Comparison of ENCODE assay signal across 24 cellular contexts in the genomic region with DNA sequence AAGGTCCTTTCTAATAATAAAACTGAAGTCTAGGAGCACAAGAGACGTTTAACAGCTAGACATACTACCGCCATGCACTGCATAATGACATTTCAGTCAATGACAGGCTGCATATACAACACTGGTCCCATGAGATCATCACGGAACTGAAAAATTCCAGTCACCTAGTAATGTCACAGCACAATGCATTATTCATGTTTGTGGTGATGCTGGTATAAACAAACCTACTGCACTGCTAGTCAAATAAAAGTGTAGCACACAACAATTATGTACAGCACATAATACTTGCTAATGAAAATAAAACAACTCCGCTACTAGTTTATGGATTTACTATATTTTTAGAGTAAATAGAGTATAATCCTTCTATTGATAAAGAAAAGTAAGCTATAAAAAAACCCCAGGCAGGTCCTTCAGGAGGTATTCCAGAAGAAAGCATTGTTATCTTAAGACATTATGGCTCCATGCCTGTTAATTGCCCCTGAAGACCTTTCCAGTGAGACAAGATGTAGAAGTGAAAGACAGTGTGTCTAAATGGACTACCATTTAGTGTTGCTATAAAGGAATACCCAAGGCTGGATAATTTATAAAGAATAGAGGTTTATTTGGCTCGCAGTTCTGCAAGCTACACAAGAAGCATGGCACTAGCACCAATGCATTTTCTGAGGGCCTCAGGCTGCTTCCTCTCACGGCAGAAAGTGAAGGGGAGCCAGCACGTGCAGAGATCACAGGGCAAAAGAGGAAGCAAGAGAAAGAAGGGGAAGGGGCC. TPM values are rescaled to one million over a fixed set of nuclear protein-coding genes. Genes with fewer than 3 reads are reported as not detected.
DNase-seq lines count a peak whose midpoint lies in the region; ATAC-seq, FAIRE-seq and TF ChIP-seq lines count a peak whose summit lies in the region.
"Had no signal": no experiment of that assay in that cellular context is flagged by ENCODE, and none has a peak within 500 bp of the region (broad histone marks: within the 10 kb centered on the region; RNA-seq: fewer than 3 reads in every experiment).

No MANE protein-coding gene starts in this region.

- H3K4me2 ChIP-seq in BLaER1 (peak overlapping the region; percentile 47; the same call in 1 of the 2 replicates), K562 (ENCODE audit: insufficient read depth, low read length) (no peak overlapping the region), PC-3 (ENCODE audit: low read length) (no peak overlapping the region)
- H3K4me2 ChIP-seq: SK-N-SH had no signal

- ATAC-seq in K562, result no peak
- no peak for ATAC-seq in PC-3
- no peak for ATAC-seq in GM21737 (IDR thresholded peaks at IDR 0.05; ENCODE audit: unreplicated experiment)

- H3K9me3 ChIP-seq in BLaER1, result peaks cover 49% of the 10 kb centered on the region
- no peaks in the 10 kb centered on the region for H3K9me3 ChIP-seq in HEK293 (ENCODE audit: control insufficient read depth, insufficient read depth, low read depth, low read length)
- peaks cover 15% of the 10 kb centered on the region for H3K9me3 ChIP-seq in K562 (replicated peaks; ENCODE audit: control insufficient read depth, insufficient read depth, low read depth, low read length)
- H3K9me3 ChIP-seq in PC-3 (ENCODE audit: low read length), result peaks cover 17% of the 10 kb centered on the region
- H3K9me3 ChIP-seq: BE2C had no signal

- TF ChIP-seq EP300 in K562 (IDR thresholded peaks at IDR 0.05; ENCODE audit: low read length), result no peak

- H3K36me3 ChIP-seq in BLaER1 (peaks cover 39% of the 10 kb centered on the region), HEK293 (ENCODE audit: control insufficient read depth in 2 of 2, insufficient read depth in 1 of 2, low read length in 2 of 2) (peaks cover 0 to 5% of the 10 kb centered on the region in 2 experiments; a peak in 1 of 3 replicates), K562 (ENCODE audit: control insufficient read depth, insufficient read depth, low read length) (peaks cover 10% of the 10 kb centered on the region; the same call in 1 of the 3 replicates), PC-3 (ENCODE audit: low read depth, low read length) (peaks cover 24% of the 10 kb centered on the region)
- H3K36me3 ChIP-seq: BE2C, Peyer's patch had no signal

- H4K20me1 ChIP-seq in BLaER1, result no peaks in the 10 kb centered on the region
- no peaks in the 10 kb centered on the region for H4K20me1 ChIP-seq in K562 (replicated peaks; ENCODE audit: control insufficient read depth, insufficient read depth, low read length)
- H4K20me1 ChIP-seq in PC-3 (ENCODE audit: low read length), result no peaks in the 10 kb centered on the region

- in situ Hi-C loops in K562 (cut with MboI), result no loop called here

- H3F3A ChIP-seq in PC-3 (ENCODE audit: low read length, unreplicated experiment), result no peaks in the 10 kb centered on the region

- no peaks in the 10 kb centered on the region for H3K9me1 ChIP-seq in K562 (ENCODE audit: control insufficient read depth, insufficient read depth, low read length)

- no peak for TF ChIP-seq RAD21 in K562 (CRISPR knock-in tag; conservative IDR thresholded peaks at IDR 0.05 in 1 of 2, IDR thresholded peaks at IDR 0.05 in 1 of 2)

- POLR2A ChIA-PET in HEK293 (lab: Yijun Ruan, JAX), result interaction anchor here (0.8 kb wide), 1 partner anchor 9 kb away, joined by 3 read pairs; no protein-coding TSS in a partner anchor
- POLR2A ChIA-PET in K562 (lab: Yijun Ruan, JAX), result no interaction called here
- POLR2A ChIA-PET in PC-3 (lab: Charles Lee; ENCODE audit: unreplicated experiment), result no interaction called here

- BruUV-seq in K562 (replicated peaks; lab: Mats Ljungman, UMichigan) (no TSS peak), PC-3 (replicated peaks; lab: Mats Ljungman, UMichigan) (no TSS peak)

- WGBS in K562 (ENCODE audit: insufficient coverage, low coverage, missing lambda C conversion rate), result 79% methylated on average over 7 of the region's 7 CpGs

- TF ChIP-seq CTCF in HEK293 (tag by site-specific recombination; IDR thresholded peaks at IDR 0.05) (no peak), NB4 (IDR thresholded peaks at IDR 0.05; ENCODE audit: low read depth, low read length) (no peak), K562 (IDR thresholded peaks at IDR 0.05 in 2 of 3, conservative IDR thresholded peaks at IDR 0.05 in 1 of 3; ENCODE audit: insufficient read depth in 2 of 3, low read depth in 1 of 3, low read length in 3 of 3) (no peak), PC-3 (conservative IDR thresholded peaks at IDR 0.05; ENCODE audit: low read depth, low read length) (no peak)

- no peak overlapping the region for H3K9ac ChIP-seq in BLaER1
- H3K9ac ChIP-seq in K562 (ENCODE audit: insufficient read depth in 1 of 2, low read depth in 2 of 2, low read length in 2 of 2), result no peak overlapping the region
- no peak overlapping the region for H3K9ac ChIP-seq in PC-3 (ENCODE audit: low read length)
- H3K9ac ChIP-seq: SK-N-SH had no signal

- DNase-seq in NB4 (ENCODE audit: low read depth), result peak; percentile 76
- DNase-seq in K562 (ENCODE audit: extremely low read depth in 1 of 4, low spot score in 3 of 4), result no peak
- DNase-seq in PC-3, result no peak
- no peak for DNase-seq in activated T-cell treated with anti-CD3 and anti-CD28 coated beads for 4 hours
- DNase-seq in stimulated activated CD4-positive, alpha-beta T cell treated with anti-CD3 and anti-CD28 coated beads, Interleukin-2, amount 100 ng/mL, for 24 hours, result no peak
- DNase-seq: 8988T; ACHN; BE2C; CD4-positive, CD25-positive, alpha-beta regulatory T cell; Karpas-422; NCI-H2029; NCI-H446 treated with DMSO at 0.1 percent for 48 hours; NCI-H526 treated with DMSO at 0.1 percent for 48 hours; Peyer's patch; SIG-M5; SK-N-SH; T-helper 2 cell had no signal

- H3K4me1 ChIP-seq in BLaER1 (peaks cover 35% of the 10 kb centered on the region), HEK293 (ENCODE audit: control insufficient read depth, insufficient read depth, low read length) (peaks cover 22% of the 10 kb centered on the region), K562 (replicated peaks in 1 of 2; ENCODE audit: control insufficient read depth in 2 of 2, insufficient read depth in 2 of 2, low read length in 2 of 2) (no peaks in the 10 kb centered on the region), PC-3 (ENCODE audit: insufficient read depth, low read length) (peaks cover 8% of the 10 kb centered on the region; the same call in 1 of the 2 replicates)
- H3K4me1 ChIP-seq: Peyer's patch had no signal

- FAIRE-seq in K562 (lab: Jason Lieb, UNC), result no peak
- FAIRE-seq: D721Med, G401.6, GM12892, H54 had no signal

- H3K79me2 ChIP-seq in K562 (ENCODE audit: control insufficient read depth, insufficient read depth, low read length), result 0 out of 3 replicates have a peak, but pooled peaks cover 2% of the 10 kb centered on the region
- 0 out of 2 replicates have a peak, but pooled peaks cover 4% of the 10 kb centered on the region for H3K79me2 ChIP-seq in PC-3 (ENCODE audit: low read length)

- no peak overlapping the region for H2AFZ ChIP-seq in K562 (ENCODE audit: low read depth, low read length)
- no peak overlapping the region for H2AFZ ChIP-seq in PC-3 (ENCODE audit: low read length)

- H3K4me3 ChIP-seq in BLaER1 (no peak overlapping the region; the same call in 1 of the 2 replicates), HEK293 (ENCODE audit: low read depth, low read length) (no peak overlapping the region), NB4 (ENCODE audit: low read depth, low read length) (no peak overlapping the region), K562 (no peak overlapping the region), PC-3 (ENCODE audit: low read length) (no peak overlapping the region)
- H3K4me3 ChIP-seq: Peyer's patch had no signal

- H3K27me3 ChIP-seq in BLaER1, result no peaks in the 10 kb centered on the region
- no peaks in the 10 kb centered on the region for H3K27me3 ChIP-seq in K562 (ENCODE audit: control insufficient read depth in 2 of 2, insufficient read depth in 2 of 2, low read length in 2 of 2)
- H3K27me3 ChIP-seq in PC-3 (ENCODE audit: low read length), result no peaks in the 10 kb centered on the region
- H3K27me3 ChIP-seq: BE2C, Peyer's patch had no signal

- CTCF ChIA-PET in HEK293 (lab: Yijun Ruan, JAX) (no interaction called here), K562 (lab: Yijun Ruan, JAX; ENCODE audit: low intra/inter-chr PET ratio) (no interaction called here), PC-3 (lab: Charles Lee) (no interaction called here)

- TF ChIP-seq POLR2A in NB4 (IDR thresholded peaks at IDR 0.05; ENCODE audit: extremely low read depth, insufficient read length) (no peak), K562 (conservative IDR thresholded peaks at IDR 0.05) (no peak)

- no peaks in the 10 kb centered on the region for H3K9me2 ChIP-seq in PC-3 (replicated peaks; ENCODE audit: low read length)
- H3K9me2 ChIP-seq: SK-N-SH had no signal

- intact Hi-C loops in K562 (cut with micrococcal nuclease) (no loop called here), PC-3 (cut with micrococcal nuclease) (no loop called here)

- H3K27ac ChIP-seq in BLaER1, result 0 out of 2 replicates have a peak overlapping the region, but pooled peaks have one; percentile 7
- H3K27ac ChIP-seq in HEK293 (ENCODE audit: extremely low read depth, low read depth, low read length), result peak overlapping the region; percentile 54; the same call in 1 of the 2 replicates
- no peak overlapping the region for H3K27ac ChIP-seq in K562 (ENCODE audit: extremely low read depth, low read depth, low read length)
- no peak overlapping the region for H3K27ac ChIP-seq in PC-3 (ENCODE audit: low read length)
- H3K27ac ChIP-seq: Peyer's patch had no signal

TF ChIP-seq in HEK293, 187 proteins besides CTCF, POLR2A, EP300 and RAD21 (continues in another document):
- TF ChIP-seq ZNF571 (tag by site-specific recombination; IDR thresholded peaks at IDR 0.05), result no peak

TF ChIP-seq in K562, 482 proteins besides CTCF, POLR2A, EP300 and RAD21 (continues in another document):
- TF ChIP-seq ZNF766 (CRISPR knock-in tag; conservative IDR thresholded peaks at IDR 0.05), result peak; percentile 77; the same call in 1 of the 2 replicates

RNA-seq across cellular contexts. Expression of a gene that starts 47.1 kb away (rescaled TPM):
- total RNA-seq in K562 (2011; cell fraction: chromatin; rRNA removed; ENCODE audit: low replicate concordance), result 13.1 and 31.6 TPM in 2 replicates
- 6.7 and 8.3 TPM in 2 replicates for total RNA-seq in K562 (2011; cell fraction: nucleolus; rRNA removed)
- 16.2 and 18.0 TPM in 2 replicates for total RNA-seq in K562 (2011; cell fraction: nucleoplasm; rRNA removed)
- total RNA-seq in K562 (2014; rRNA removed) (38.0 and 40.2 TPM in 2 replicates), K562 (2014; rRNA removed; fragmentation: Illumina TruSeq; extraction: Trizol) (36.9 and 41.2 TPM in 2 replicates), K562 (2015; rRNA removed; fragmentation: Illumina TruSeq; extraction: Trizol) (35.4 and 36.0 TPM in 2 replicates), K562 (2021) (28.9 and 29.4 TPM in 2 replicates), PC-3 (2014; rRNA removed) (43.7 and 45.8 TPM in 2 replicates)
- polyA plus RNA-seq in K562 (2011; rRNA removed) (57.8 and 67.8 TPM in 2 replicates), K562 (2014; fragmentation: Illumina TruSeq; extraction: Trizol) (38.5 and 51.0 TPM in 2 replicates), K562 (2014; fragmentation: Nextera tagmentation; extraction: Ambion mirVana) (10 to 100 TPM; 10.7 to 13.9 TPM), K562 (2014; rRNA removed) (45.3 and 46.7 TPM in 2 replicates)
- 26.6 and 49.6 TPM in 2 replicates for polyA plus RNA-seq in K562 (2011; cell fraction: cytosol; rRNA removed)
- 14.5 and 23.0 TPM in 2 replicates for polyA plus RNA-seq in K562 (2011; cell fraction: nucleus; rRNA removed)
- polyA plus RNA-seq in K562 (2012), result 29.4 and 32.4 TPM in 2 replicates
- polyA minus RNA-seq in K562 (2011; rRNA and poly(A)+ RNA removed), result 32.3 and 38.1 TPM in 2 replicates
- polyA minus RNA-seq in K562 (2011; cell fraction: cytosol; rRNA and poly(A)+ RNA removed), result 14.6 and 14.9 TPM in 2 replicates
- polyA minus RNA-seq in K562 (2011; cell fraction: nucleus; rRNA and poly(A)+ RNA removed), result 11.2 and 16.2 TPM in 2 replicates

Comparison
In these comparisons a context has a peak if more than half of its experiments do, and no peak if none do; other contexts are left out.
1. H3K27ac ChIP-seq: peak in BLaER1 (single experiment) and HEK293 (single experiment); none in K562 (single experiment) and PC-3 (single experiment).